ENCODE assay signal across 14 cellular contexts in genomic region chr5:132641241-132641723, GRCh38. TPM values are rescaled to one million over a fixed set of nuclear protein-coding genes. Genes with fewer than 3 reads are reported as not detected.
DNase-seq lines count a peak whose midpoint lies in the region; ATAC-seq and TF ChIP-seq lines count a peak whose summit lies in the region.
"Had no signal": no experiment of that assay in that cellular context is flagged by ENCODE, and none has a peak within 500 bp of the region (broad histone marks: within the 10 kb centered on the region; RNA-seq: fewer than 3 reads in every experiment).

No MANE protein-coding gene starts in this region.

- peaks cover 56% of the 10 kb centered on the region for H3K36me3 Mint-ChIP-seq in activated naive CD8-positive, alpha-beta T cell treated with anti-CD3 and anti-CD28 coated beads, Interleukin-2, amount 50 U/mL, for 24 hours (ENCODE audit: low read depth)

- no peak for TF ChIP-seq POLR2A in uterus (IDR thresholded peaks at IDR 0.05)

- ATAC-seq in activated CD4-positive, CD25-positive, alpha-beta regulatory T cell treated with anti-CD3 and anti-CD28 coated beads, Interleukin-2, amount 50 U/mL, for 24 hours = peak; percentile 90 to 91
- ATAC-seq in HG03108 (IDR thresholded peaks at IDR 0.05; ENCODE audit: unreplicated experiment) = peak; percentile 32
- peak; percentile 83 for ATAC-seq in activated naive CD8-positive, alpha-beta T cell treated with anti-CD3 and anti-CD28 coated beads, Interleukin-2, amount 50 U/mL, for 24 hours
- ATAC-seq in GM21367 (IDR thresholded peaks at IDR 0.05; ENCODE audit: unreplicated experiment) = no peak
- ATAC-seq: HCT116 had no signal

- H3K27me3 ChIP-seq in uterus = no peaks in the 10 kb centered on the region
- H3K27me3 ChIP-seq: transverse colon had no signal

- H3K4me1 ChIP-seq in uterus = no peaks in the 10 kb centered on the region
- H3K4me1 ChIP-seq: transverse colon had no signal

- no peaks in the 10 kb centered on the region for H3K36me3 ChIP-seq in uterus

- H3K9me3 Mint-ChIP-seq in activated naive CD8-positive, alpha-beta T cell treated with anti-CD3 and anti-CD28 coated beads, Interleukin-2, amount 50 U/mL, for 24 hours = no peaks in the 10 kb centered on the region

- H3K9me3 ChIP-seq in uterus = no peaks in the 10 kb centered on the region
- H3K9me3 ChIP-seq: transverse colon had no signal

- H3K27ac ChIP-seq in uterus = no peak overlapping the region
- H3K27ac ChIP-seq: 22Rv1, transverse colon had no signal

- peaks cover 68% of the 10 kb centered on the region for H3K4me1 Mint-ChIP-seq in activated naive CD8-positive, alpha-beta T cell treated with anti-CD3 and anti-CD28 coated beads, Interleukin-2, amount 50 U/mL, for 24 hours

- no peak overlapping the region for H3K4me3 Mint-ChIP-seq in activated naive CD8-positive, alpha-beta T cell treated with anti-CD3 and anti-CD28 coated beads, Interleukin-2, amount 50 U/mL, for 24 hours

- H3K27me3 Mint-ChIP-seq in activated naive CD8-positive, alpha-beta T cell treated with anti-CD3 and anti-CD28 coated beads, Interleukin-2, amount 50 U/mL, for 24 hours = no peaks in the 10 kb centered on the region

- DNase-seq in activated CD4-positive, CD25-positive, alpha-beta regulatory T cell treated with anti-CD3 and anti-CD28 coated beads, Interleukin-2, amount 50 U/mL, for 72 hours = no peak
- DNase-seq in GM20000 (ENCODE audit: low spot score) = peak; percentile 50
- peak; percentile 34 for DNase-seq in activated naive CD8-positive, alpha-beta T cell treated with anti-CD3 and anti-CD28 coated beads, Interleukin-2, amount 50 U/mL, for 24 hours
- DNase-seq in HUDEP-2 (lab: John Stamatoyannopoulos, UW; ENCODE audit: unreplicated experiment in 76 of 76) = no peak
- DNase-seq in uterus = no peak
- DNase-seq: NCI-H1092 treated with DMSO at 0.1 percent for 48 hours, NCI-H524 treated with DMSO at 0.1 percent for 48 hours, transverse colon had no signal

- no peak overlapping the region for H3K4me3 ChIP-seq in uterus
- H3K4me3 ChIP-seq: transverse colon had no signal

- no peak for TF ChIP-seq CTCF in GM20000 (IDR thresholded peaks at IDR 0.05; ENCODE audit: extremely low read depth, missing control alignments)
- TF ChIP-seq CTCF in uterus (IDR thresholded peaks at IDR 0.05) = no peak

- intact Hi-C loops in uterus (cut with DNase I; ENCODE audit: low total_unique reads) = no loop called here

- peak overlapping the region; percentile 80 for H3K27ac Mint-ChIP-seq in activated naive CD8-positive, alpha-beta T cell treated with anti-CD3 and anti-CD28 coated beads, Interleukin-2, amount 50 U/mL, for 24 hours

RNA-seq across cellular contexts. Expression of gene IL13, which starts 16.7 kb away (rescaled TPM):
- total RNA-seq in uterus = under 1 TPM in 1 of 4 donors, not detected in 3; 0.73 TPM
- total RNA-seq: kidney epithelial cell, transverse colon had no signal

RNA-seq across cellular contexts. Expression of gene IL4, which starts 32.5 kb away (rescaled TPM):
- total RNA-seq in uterus = not detected
- total RNA-seq: kidney epithelial cell, transverse colon had no signal

Comparison
In these comparisons a context has a peak if more than half of its experiments do, and no peak if none do; other contexts are left out.
1. DNase-seq: peak in GM20000 (single experiment) and activated naive CD8-positive, alpha-beta T cell treated with anti-CD3 and anti-CD28 coated beads, Interleukin-2, amount 50 U/mL, for 24 hours (single experiment); none in activated CD4-positive, CD25-positive, alpha-beta regulatory T cell treated with anti-CD3 and anti-CD28 coated beads, Interleukin-2, amount 50 U/mL, for 72 hours (single experiment), HUDEP-2 (0 of 76) and uterus (0 of 2).